23 cellular contexts compared by ENCODE assay signal in the genomic region with DNA sequence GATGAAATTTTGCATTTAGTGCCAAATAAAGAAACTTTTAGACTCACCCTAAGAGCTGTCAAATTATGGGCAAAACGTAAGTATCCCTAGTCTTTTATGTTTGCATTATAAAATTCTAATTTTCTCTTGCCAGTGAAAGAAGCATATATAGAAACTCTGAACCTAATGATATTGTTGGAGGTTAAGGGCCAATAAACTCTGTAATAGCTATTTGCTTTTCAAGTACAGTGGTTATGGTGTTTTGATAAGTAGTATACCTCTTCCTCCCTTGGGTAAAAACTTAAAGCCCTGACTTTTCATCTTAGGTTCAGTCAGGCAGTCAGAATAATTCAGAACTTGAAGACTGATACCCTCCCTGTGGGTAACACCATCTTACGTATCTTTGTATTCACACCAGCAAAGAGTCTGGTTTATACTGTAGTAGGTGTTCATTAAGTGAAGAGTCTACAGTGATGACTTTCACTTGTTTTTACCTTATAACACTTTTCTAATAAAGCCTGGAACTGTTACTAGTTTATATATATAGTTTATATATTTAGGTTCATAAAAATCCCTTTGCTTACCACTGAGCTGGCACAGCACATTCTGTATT.
"Had no signal": no experiment of that assay in that cellular context is flagged by ENCODE, and none has a peak within 500 bp of the region (broad histone marks: within the 10 kb centered on the region; RNA-seq: fewer than 3 reads in every experiment).

No MANE protein-coding gene starts in this region.

- H3K4me3 ChIP-seq: coronary artery, dorsolateral prefrontal cortex, esophagus muscularis mucosa, gastroesophageal sphincter, heart left ventricle, hepatocyte, left lung, lower lobe of right lung had no signal

- H3K4me1 ChIP-seq: esophagus muscularis mucosa, foreskin keratinocyte, gastroesophageal sphincter, heart left ventricle, lower lobe of right lung had no signal

- ATAC-seq: foreskin keratinocyte, gastroesophageal sphincter, heart left ventricle, left lung, left ventricle myocardium superior, lower lobe of right lung had no signal

- H3K9me3 Mint-ChIP-seq: immature natural killer cell, mesothelial cell of epicardium had no signal

- H3K4me1 Mint-ChIP-seq: mesothelial cell of epicardium had no signal

- FAIRE-seq: colon, endothelial cell of umbilical vein, frontal cortex, kidney had no signal

- H3K27ac Mint-ChIP-seq: mesothelial cell of epicardium had no signal

- H3K9me3 ChIP-seq: esophagus muscularis mucosa, gastroesophageal sphincter, heart left ventricle, left lung, lower lobe of right lung had no signal

- DNase-seq: dermis blood vessel endothelial cell; dorsolateral prefrontal cortex; effector CD4-positive, alpha-beta T cell; effector memory CD4-positive, alpha-beta T cell; foreskin keratinocyte; heart left ventricle; hypothalamus; islet precursor cell; kidney; kidney glomerular epithelial cell; left lung; left ventricle myocardium superior; lower lobe of right lung; mesenchymal stem cell had no signal

- H3K4me3 Mint-ChIP-seq: immature natural killer cell, mesothelial cell of epicardium had no signal

- H3K27ac ChIP-seq: coronary artery, dorsolateral prefrontal cortex, esophagus muscularis mucosa, foreskin keratinocyte, gastroesophageal sphincter, heart left ventricle, hepatocyte, left lung, lower lobe of right lung had no signal
